ENCODE assay signal across 10 cellular contexts in genomic region chr9:134642385-134643181, GRCh38. TPM values are rescaled to one million over a fixed set of nuclear protein-coding genes. Genes with fewer than 3 reads are reported as not detected.
A peak's percentile ranks its signal among the peaks of the same experiment; 100 is the strongest.
DNase-seq lines count a peak whose midpoint lies in the region; ATAC-seq, FAIRE-seq and TF ChIP-seq lines count a peak whose summit lies in the region.
"Had no signal": no experiment of that assay in that cellular context is flagged by ENCODE, and none has a peak within 500 bp of the region (broad histone marks: within the 10 kb centered on the region; RNA-seq: fewer than 3 reads in every experiment).

No MANE protein-coding gene starts in this region.

- H3K56ac ChIP-seq in H9 (ENCODE audit: insufficient read length, low read depth, low read length), result no peak overlapping the region

- no peak overlapping the region for H2BK120ac ChIP-seq in H9 (ENCODE audit: low read depth, low read length, poor library complexity, severe bottlenecking)

- peak overlapping the region; percentile 73 for H3K4me3 ChIP-seq in astrocyte of the spinal cord (ENCODE audit: low read depth, low read length)

- no peak for ATAC-seq in stimulated activated effector memory CD8-positive, alpha-beta T cell treated with anti-CD3 and anti-CD28 coated beads, Interleukin-12 subunit alpha, Interleukin-12 subunit beta, amount 100 ng/mL, for 72 hours
- no peak for ATAC-seq in HG03280 (IDR thresholded peaks at IDR 0.05; ENCODE audit: unreplicated experiment)
- ATAC-seq in HG02973 (IDR thresholded peaks at IDR 0.05; ENCODE audit: unreplicated experiment), result no peak
- ATAC-seq: HCT116 had no signal

- H3K27me3 Mint-ChIP-seq in H9 (ENCODE audit: low read depth), result peaks cover 30% of the 10 kb centered on the region

- no peak overlapping the region for H3K27ac Mint-ChIP-seq in H9
- no peak overlapping the region for H3K27ac Mint-ChIP-seq in stimulated activated effector memory CD8-positive, alpha-beta T cell treated with anti-CD3 and anti-CD28 coated beads, Interleukin-12 subunit alpha, Interleukin-12 subunit beta, amount 100 ng/mL, for 72 hours
- H3K27ac Mint-ChIP-seq: T-helper 1 cell treated with Interleukin-12 subunit alpha and Interleukin-12 subunit beta and Interleukin-4 antibody, amounts not matched to agents 30 μg/mL and 1 μg/mL, for 36 hours had no signal

- no peak overlapping the region for H3K27ac ChIP-seq in H9 (ENCODE audit: insufficient read length, low read depth, low read length)

- peak overlapping the region; percentile 65 for H3K4me2 ChIP-seq in H9 (ENCODE audit: insufficient read depth, insufficient read length, low read length)

- no peak overlapping the region for H3K18ac ChIP-seq in H9 (ENCODE audit: insufficient read length, low read depth, low read length)

- no peak overlapping the region for H2BK20ac ChIP-seq in H9 (ENCODE audit: low read depth, low read length, poor library complexity, severe bottlenecking)

- TF ChIP-seq CTCF in H9 (conservative IDR thresholded peaks at IDR 0.05) (no peak; the same call in 2 of the 3 replicates), astrocyte of the spinal cord (IDR thresholded peaks at IDR 0.05; ENCODE audit: low read depth, low read length) (peak; percentile 59)

- no peak overlapping the region for H2BK12ac ChIP-seq in H9 (ENCODE audit: insufficient read length, low read depth, low read length)

- no peak overlapping the region for H2BK5ac ChIP-seq in H9 (ENCODE audit: insufficient read length, low read length)

- no peaks in the 10 kb centered on the region; a peak in 1 of 7 replicates for H3K36me3 Mint-ChIP-seq in H9 (ENCODE audit: insufficient read depth in 1 of 3, low read depth in 3 of 3)
- H3K36me3 Mint-ChIP-seq in stimulated activated effector memory CD8-positive, alpha-beta T cell treated with anti-CD3 and anti-CD28 coated beads, Interleukin-12 subunit alpha, Interleukin-12 subunit beta, amount 100 ng/mL, for 72 hours, result no peaks in the 10 kb centered on the region

- no peak overlapping the region for H3K14ac ChIP-seq in H9 (ENCODE audit: insufficient read depth, low read length)

- H3K4me1 ChIP-seq in H9 (ENCODE audit: insufficient read depth, low read length), result no peaks in the 10 kb centered on the region; the same call in 1 of the 2 replicates

- no peak overlapping the region for H3K9ac ChIP-seq in H9 (ENCODE audit: extremely low read depth, insufficient read length, low read length)

- H2AK5ac ChIP-seq in H9 (ENCODE audit: insufficient read length, low read length), result no peak overlapping the region

- no peaks in the 10 kb centered on the region for H3K79me2 ChIP-seq in H9 (ENCODE audit: insufficient read depth, low read length)

- no peaks in the 10 kb centered on the region for H4K20me1 ChIP-seq in H9 (ENCODE audit: control insufficient read depth, insufficient read depth, insufficient read length)

- in situ Hi-C loops in astrocyte of the spinal cord (cut with HindIII; ENCODE audit: low sequenced_read_pairs) (no loop called here), G401 (cut with HindIII; ENCODE audit: low sequenced_read_pairs) (no loop called here)

- no peak overlapping the region for H3K4ac ChIP-seq in H9 (ENCODE audit: low read depth, low read length)

- no peaks in the 10 kb centered on the region for H3K9me3 ChIP-seq in H9 (ENCODE audit: control insufficient read depth, low read depth, low read length)

- DNase-seq in H9, result peak; percentile 59
- peak; percentile 80 for DNase-seq in astrocyte of the spinal cord (ENCODE audit: low read depth, low spot score)
- DNase-seq in iris pigment epithelial cell (ENCODE audit: low read depth), result peak; percentile 78
- DNase-seq in stimulated activated effector memory CD8-positive, alpha-beta T cell treated with anti-CD3 and anti-CD28 coated beads, Interleukin-12 subunit alpha, Interleukin-12 subunit beta, amount 100 ng/mL, for 72 hours (ENCODE audit: low spot score in 2 of 2), result no peak
- no peak for DNase-seq in G401 (ENCODE audit: low spot score)
- DNase-seq in GM19239 (ENCODE audit: insufficient read length, low spot score), result no peak

- FAIRE-seq in GM19239 (lab: Jason Lieb, UNC), result no peak

- H4K5ac ChIP-seq in H9 (ENCODE audit: insufficient read length, low read depth, low read length), result no peak overlapping the region

- WGBS in H9 (ENCODE audit: extremely low coverage, insufficient read length, low lambda C conversion rate), result no CpG with 5 or more reads among the region's 37 CpGs

- no peak overlapping the region for H4K8ac ChIP-seq in H9 (replicated peaks; ENCODE audit: insufficient read length, low read depth, low read length)

- no peak overlapping the region for H4K91ac ChIP-seq in H9 (ENCODE audit: insufficient read length, low read depth, low read length)

- H3K23ac ChIP-seq in H9 (ENCODE audit: insufficient read length, low read depth, low read length), result no peak overlapping the region

- H2BK15ac ChIP-seq in H9 (ENCODE audit: low read depth, low read length), result no peak overlapping the region

- H3K79me1 ChIP-seq in H9 (ENCODE audit: insufficient read depth, low read depth, low read length, poor library complexity, severe bottlenecking), result no peaks in the 10 kb centered on the region

- peak overlapping the region; percentile 63 to 85 for H3K4me3 Mint-ChIP-seq in H9
- peak overlapping the region; percentile 59 for H3K4me3 Mint-ChIP-seq in stimulated activated effector memory CD8-positive, alpha-beta T cell treated with anti-CD3 and anti-CD28 coated beads, Interleukin-12 subunit alpha, Interleukin-12 subunit beta, amount 100 ng/mL, for 72 hours
- H3K4me3 Mint-ChIP-seq: T-helper 1 cell treated with Interleukin-12 subunit alpha and Interleukin-12 subunit beta and Interleukin-4 antibody, amounts not matched to agents 30 μg/mL and 1 μg/mL, for 36 hours had no signal

- peaks cover 21 to 47% of the 10 kb centered on the region in 2 experiments for H3K4me1 Mint-ChIP-seq in H9
- peaks cover 35% of the 10 kb centered on the region for H3K4me1 Mint-ChIP-seq in stimulated activated effector memory CD8-positive, alpha-beta T cell treated with anti-CD3 and anti-CD28 coated beads, Interleukin-12 subunit alpha, Interleukin-12 subunit beta, amount 100 ng/mL, for 72 hours

- H3K27me3 ChIP-seq in H9 (ENCODE audit: insufficient read depth, low read length), result no peaks in the 10 kb centered on the region; the same call in 1 of the 2 replicates

- H3K23me2 ChIP-seq in H9 (ENCODE audit: insufficient read length, low read depth, low read length, poor library complexity, severe bottlenecking), result peaks cover 7% of the 10 kb centered on the region

- H3K9me3 Mint-ChIP-seq in H9, result no peaks in the 10 kb centered on the region
- no peaks in the 10 kb centered on the region for H3K9me3 Mint-ChIP-seq in stimulated activated effector memory CD8-positive, alpha-beta T cell treated with anti-CD3 and anti-CD28 coated beads, Interleukin-12 subunit alpha, Interleukin-12 subunit beta, amount 100 ng/mL, for 72 hours
- H3K9me3 Mint-ChIP-seq: T-helper 1 cell treated with Interleukin-12 subunit alpha and Interleukin-12 subunit beta and Interleukin-4 antibody, amounts not matched to agents 30 μg/mL and 1 μg/mL, for 36 hours had no signal

- no peak overlapping the region for H2AFZ ChIP-seq in H9 (ENCODE audit: low read length)

- no peak overlapping the region for H3T11ph ChIP-seq in H9 (ENCODE audit: low read length)

RNA-seq across cellular contexts. Expression of gene COL5A1, which starts 1.0 kb away (rescaled TPM):
- 8.6 and 9.5 TPM in 2 replicates for total RNA-seq in H9 (2021)
- 0.37 and 0.58 TPM in 2 replicates for total RNA-seq in G401 (2014; rRNA removed; shearing (Covaris generic))

Comparison
In these comparisons a context has a peak if more than half of its experiments do, and no peak if none do; other contexts are left out.
1. DNase-seq: peak in H9 (single experiment), astrocyte of the spinal cord (single experiment) and iris pigment epithelial cell (single experiment); none in stimulated activated effector memory CD8-positive, alpha-beta T cell treated with anti-CD3 and anti-CD28 coated beads, Interleukin-12 subunit alpha, Interleukin-12 subunit beta, amount 100 ng/mL, for 72 hours (0 of 2), G401 (single experiment) and GM19239 (single experiment).